In genomic region chr19:18659281-18660050, GRCh38 we compare ENCODE assay signal across 9 cellular contexts. TPM values are rescaled to one million over a fixed set of nuclear protein-coding genes. Genes with fewer than 3 reads are reported as not detected.
DNase-seq lines count a peak whose midpoint lies in the region; ATAC-seq and TF ChIP-seq lines count a peak whose summit lies in the region.
"Had no signal": no experiment of that assay in that cellular context is flagged by ENCODE, and none has a peak within 500 bp of the region (broad histone marks: within the 10 kb centered on the region; RNA-seq: fewer than 3 reads in every experiment).

No MANE protein-coding gene starts in this region.

- H3K4me1 ChIP-seq in esophagus (ENCODE audit: control insufficient read depth in 2 of 2, insufficient read depth in 2 of 2, low read length in 1 of 2): peaks cover 12% of the 10 kb centered on the region in 2 donors

- ATAC-seq in HG03354 (IDR thresholded peaks at IDR 0.05; ENCODE audit: poor library complexity, severe bottlenecking, unreplicated experiment): no peak
- no peak for ATAC-seq in GM18868 (IDR thresholded peaks at IDR 0.05; ENCODE audit: unreplicated experiment)
- ATAC-seq in GM21786 (IDR thresholded peaks at IDR 0.05; ENCODE audit: unreplicated experiment): no peak

- peak overlapping the region in 6 of 7 donors; percentile 5 to 75 (median 46) for H3K27ac Mint-ChIP-seq in CD14-positive monocyte
- H3K27ac Mint-ChIP-seq: activated naive CD8-positive, alpha-beta T cell treated with anti-CD3 and anti-CD28 coated beads for 36 hours had no signal

- peaks cover 9 to 17% of the 10 kb centered on the region in 2 donors for H3K36me3 Mint-ChIP-seq in CD14-positive monocyte
- H3K36me3 Mint-ChIP-seq: activated naive CD8-positive, alpha-beta T cell treated with anti-CD3 and anti-CD28 coated beads for 36 hours had no signal

- H3K9me3 ChIP-seq in esophagus (ENCODE audit: control insufficient read depth in 2 of 2, insufficient read depth in 1 of 2, low read depth in 1 of 2, low read length in 1 of 2): no peaks in the 10 kb centered on the region

- DNase-seq in CD14-positive monocyte (ENCODE audit: low spot score) (no peak), NOMO-1 (lab: John Stamatoyannopoulos, UW; ENCODE audit: unreplicated experiment in 2 of 2) (peak; percentile 49 to 80), pons (ENCODE audit: low spot score) (peak; percentile 32), hippocampal formation (lab: John Stamatoyannopoulos, UW) (no peak)
- DNase-seq: activated naive CD8-positive, alpha-beta T cell treated with anti-CD3 and anti-CD28 coated beads for 36 hours had no signal

- H3K4me1 Mint-ChIP-seq in CD14-positive monocyte: peaks cover 29% of the 10 kb centered on the region

- H3K27ac ChIP-seq in esophagus (ENCODE audit: low read depth in 2 of 2, low read length in 1 of 2): peak overlapping the region; percentile 61 to 71

- H3K36me3 ChIP-seq in esophagus (ENCODE audit: control insufficient read depth in 2 of 2, insufficient read depth in 2 of 2, low read length in 1 of 2): no peaks in the 10 kb centered on the region

- WGBS in esophagus, 2 donors: 70 to 71% methylated on average over 30 of the region's 30 CpGs

- peaks cover 0 to 5% (median 3%) of the 10 kb centered on the region in 7 donors for H3K9me3 Mint-ChIP-seq in CD14-positive monocyte
- H3K9me3 Mint-ChIP-seq: activated naive CD8-positive, alpha-beta T cell treated with anti-CD3 and anti-CD28 coated beads for 36 hours had no signal

- H3K4me3 Mint-ChIP-seq in CD14-positive monocyte: peak overlapping the region; percentile 63 to 82
- H3K4me3 Mint-ChIP-seq: activated naive CD8-positive, alpha-beta T cell treated with anti-CD3 and anti-CD28 coated beads for 36 hours had no signal

- H3K4me3 ChIP-seq in esophagus (ENCODE audit: low read depth in 1 of 2, low read length in 2 of 2): no peak overlapping the region

- peaks cover 8 to 11% (median 9%) of the 10 kb centered on the region in 3 donors for H3K27me3 Mint-ChIP-seq in CD14-positive monocyte (ENCODE audit: low read depth in 3 of 3)
- H3K27me3 Mint-ChIP-seq: activated naive CD8-positive, alpha-beta T cell treated with anti-CD3 and anti-CD28 coated beads for 36 hours had no signal

- TF ChIP-seq CTCF in CD14-positive monocyte (IDR thresholded peaks at IDR 0.05): no peak

- no peaks in the 10 kb centered on the region for H3K27me3 ChIP-seq in esophagus (ENCODE audit: control insufficient read depth in 1 of 2, insufficient read depth in 2 of 2, low read length in 2 of 2)

- intact Hi-C loops in CD14-positive monocyte (cut with micrococcal nuclease): loop anchor here in 1 of 2 donors (5.0 kb wide), 1 partner anchor 43 kb away; no protein-coding TSS in a partner anchor

RNA-seq across cellular contexts. Expression of gene KLHL26, which starts 22.6 kb away (rescaled TPM):
- polyA plus RNA-seq in CD14-positive monocyte (1 to 10 TPM; 1.6 to 2.0 TPM), esophagus (1 to 10 TPM; 1.8 to 2.0 TPM)

RNA-seq across cellular contexts. Expression of gene CRTC1, which starts 24.0 kb away (rescaled TPM):
- polyA plus RNA-seq in CD14-positive monocyte (under 1 TPM; 0.28 to 0.55 TPM), esophagus (1 to 10 TPM; 2.1 to 4.0 TPM)

RNA-seq across cellular contexts. Expression of gene TMEM59L, which starts 46.8 kb away (rescaled TPM):
- not detected for polyA plus RNA-seq in CD14-positive monocyte
- under 1 TPM; 0.41 to 0.71 TPM for polyA plus RNA-seq in esophagus

RNA-seq across cellular contexts. Expression of gene CRLF1, which starts 52.9 kb away (rescaled TPM):
- polyA plus RNA-seq in CD14-positive monocyte: under 1 TPM in 1 of 2 donors, not detected in 1; 0.19 TPM
- polyA plus RNA-seq in esophagus: 10 to 100 TPM in 1 of 2 donors, 1 to 10 TPM in 1; 2.8 to 11.1 TPM

Comparison
In these comparisons a context has a peak if more than half of its experiments do, and no peak if none do; other contexts are left out.
1. DNase-seq: peak in NOMO-1 (2 of 2) and pons (single experiment); none in CD14-positive monocyte (single experiment) and hippocampal formation (0 of 2).